ENCODE assay signal across 18 cellular contexts in the genomic region with DNA sequence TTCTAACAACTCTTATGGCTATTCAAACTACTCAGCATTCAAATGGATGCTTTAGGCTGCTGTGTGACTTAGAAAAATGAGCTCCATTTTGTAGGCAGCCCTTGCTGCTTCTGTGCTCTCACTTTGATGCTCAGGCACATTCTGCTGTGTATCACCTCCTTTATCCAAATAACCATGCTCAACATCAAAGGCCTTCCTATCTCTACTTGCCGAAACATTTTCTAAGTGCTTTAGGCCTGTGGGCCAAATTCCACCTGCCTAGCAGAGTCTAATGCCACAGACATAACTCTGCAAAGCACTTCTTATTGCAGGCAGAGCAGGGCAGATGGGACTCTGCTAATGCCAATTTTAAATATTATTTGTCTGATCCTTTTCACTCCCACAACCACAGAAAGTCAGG.
A peak's percentile ranks its signal among the peaks of the same experiment; 100 is the strongest.
DNase-seq lines count a peak whose midpoint lies in the region; ATAC-seq and TF ChIP-seq lines count a peak whose summit lies in the region.
"Had no signal": no experiment of that assay in that cellular context is flagged by ENCODE, and none has a peak within 500 bp of the region (broad histone marks: within the 10 kb centered on the region; RNA-seq: fewer than 3 reads in every experiment).

No MANE protein-coding gene starts in this region.

- peaks cover 4% of the 10 kb centered on the region for H3K9me3 Mint-ChIP-seq in mesothelial cell of epicardium
- peaks cover 3% of the 10 kb centered on the region for H3K9me3 Mint-ChIP-seq in activated CD4-positive, alpha-beta memory T cell treated with anti-CD3 and anti-CD28 coated beads for 36 hours
- H3K9me3 Mint-ChIP-seq in CD4-positive, alpha-beta T cell: peaks cover 6% of the 10 kb centered on the region
- H3K9me3 Mint-ChIP-seq: CD8-positive, alpha-beta T cell had no signal

- H3K36me3 Mint-ChIP-seq in mesothelial cell of epicardium: peaks cover 1% of the 10 kb centered on the region
- H3K36me3 Mint-ChIP-seq in activated CD4-positive, alpha-beta memory T cell treated with anti-CD3 and anti-CD28 coated beads for 36 hours: no peaks in the 10 kb centered on the region
- no peaks in the 10 kb centered on the region for H3K36me3 Mint-ChIP-seq in CD4-positive, alpha-beta T cell (ENCODE audit: low read depth)
- H3K36me3 Mint-ChIP-seq: CD14-positive monocyte; CD8-positive, alpha-beta T cell had no signal

- H3K27ac Mint-ChIP-seq in mesothelial cell of epicardium: peak overlapping the region; percentile 35
- no peak overlapping the region for H3K27ac Mint-ChIP-seq in activated CD4-positive, alpha-beta memory T cell treated with anti-CD3 and anti-CD28 coated beads for 36 hours
- H3K27ac Mint-ChIP-seq in CD4-positive, alpha-beta T cell: no peak overlapping the region
- H3K27ac Mint-ChIP-seq: CD14-positive monocyte; CD8-positive, alpha-beta T cell; H9 had no signal

- no peak overlapping the region for H3K4me3 Mint-ChIP-seq in mesothelial cell of epicardium
- no peak overlapping the region for H3K4me3 Mint-ChIP-seq in activated CD4-positive, alpha-beta memory T cell treated with anti-CD3 and anti-CD28 coated beads for 36 hours
- H3K4me3 Mint-ChIP-seq in CD4-positive, alpha-beta T cell: no peak overlapping the region
- H3K4me3 Mint-ChIP-seq: CD14-positive monocyte; CD8-positive, alpha-beta T cell; H9 had no signal

- intact Hi-C loops in activated CD4-positive, alpha-beta memory T cell treated with anti-CD3 and anti-CD28 coated beads for 36 hours (cut with micrococcal nuclease): no loop called here
- intact Hi-C loops in CD4-positive, alpha-beta T cell (cut with DNase I, micrococcal nuclease): no loop called here

- no peaks in the 10 kb centered on the region for H3K27me3 ChIP-seq in CD4-positive, alpha-beta T cell (ENCODE audit: control insufficient read depth, insufficient read depth, low read length)
- H3K27me3 ChIP-seq: BLaER1 had no signal

- CTCF ChIA-PET in activated CD4-positive, alpha-beta memory T cell treated with anti-CD3 and anti-CD28 coated beads for 36 hours (lab: Charles Lee): no interaction called here
- CTCF ChIA-PET in CD4-positive, alpha-beta T cell (lab: Charles Lee): no interaction called here

- no peaks in the 10 kb centered on the region for H3K27me3 Mint-ChIP-seq in mesothelial cell of epicardium (ENCODE audit: low read depth)
- no peaks in the 10 kb centered on the region for H3K27me3 Mint-ChIP-seq in activated CD4-positive, alpha-beta memory T cell treated with anti-CD3 and anti-CD28 coated beads for 36 hours
- H3K27me3 Mint-ChIP-seq in CD4-positive, alpha-beta T cell: no peaks in the 10 kb centered on the region

- no peaks in the 10 kb centered on the region for H3K9me3 ChIP-seq in CD4-positive, alpha-beta T cell (ENCODE audit: control insufficient read depth, low read length)
- H3K9me3 ChIP-seq: BLaER1 had no signal

- no peak for TF ChIP-seq CTCF in mesothelial cell of epicardium (IDR thresholded peaks at IDR 0.05; ENCODE audit: unreplicated experiment)
- TF ChIP-seq CTCF in CD4-positive, alpha-beta T cell (IDR thresholded peaks at IDR 0.05): no peak

- H3K27ac ChIP-seq in CD4-positive, alpha-beta T cell (ENCODE audit: low read depth, low read length): no peak overlapping the region
- H3K27ac ChIP-seq: BLaER1 had no signal

- no peak for ATAC-seq in CD4-positive, alpha-beta T cell (ENCODE audit: poor library complexity)
- ATAC-seq: CD8-positive, alpha-beta T cell had no signal

- DNase-seq in SKM-1 treated with dmso at 0.1 percent for 144 hours (lab: John Stamatoyannopoulos, UW; ENCODE audit: unreplicated experiment) (peak; percentile 3), SKM-1 (lab: John Stamatoyannopoulos, UW; ENCODE audit: unreplicated experiment) (no peak), ELF-1 (ENCODE audit: low read depth, low spot score) (peak; percentile 20), RKO (ENCODE audit: low spot score) (peak; percentile 11), mesothelial cell of epicardium (ENCODE audit: low spot score in 2 of 2, unreplicated experiment in 2 of 2) (no peak), NCI-H748 treated with DMSO at 0.1 percent for 48 hours (lab: John Stamatoyannopoulos, UW) (no peak)
- DNase-seq in activated CD4-positive, alpha-beta memory T cell treated with anti-CD3 and anti-CD28 coated beads for 36 hours: no peak
- DNase-seq in CD4-positive, alpha-beta T cell: no peak
- DNase-seq: 8988T; CD8-positive, alpha-beta T cell; DMS 273 treated with DMSO at 0.1 percent for 48 hours; DMS53; DND-41; EL; GOT3; H9 had no signal

- peaks cover 17% of the 10 kb centered on the region for H3K4me1 Mint-ChIP-seq in mesothelial cell of epicardium
- no peaks in the 10 kb centered on the region for H3K4me1 Mint-ChIP-seq in activated CD4-positive, alpha-beta memory T cell treated with anti-CD3 and anti-CD28 coated beads for 36 hours (ENCODE audit: low read depth)
- no peaks in the 10 kb centered on the region for H3K4me1 Mint-ChIP-seq in CD4-positive, alpha-beta T cell (ENCODE audit: low read depth)
- H3K4me1 Mint-ChIP-seq: CD14-positive monocyte had no signal

- POLR2A ChIA-PET in activated CD4-positive, alpha-beta memory T cell treated with anti-CD3 and anti-CD28 coated beads for 36 hours (lab: Charles Lee): no interaction called here
- POLR2A ChIA-PET in CD4-positive, alpha-beta T cell (lab: Charles Lee): no interaction called here

Comparison
In these comparisons a context has a peak if more than half of its experiments do, and no peak if none do; other contexts are left out.
1. DNase-seq: peak in SKM-1 treated with dmso at 0.1 percent for 144 hours (single experiment), ELF-1 (single experiment) and RKO (single experiment); none in SKM-1 (single experiment), mesothelial cell of epicardium (0 of 2), activated CD4-positive, alpha-beta memory T cell treated with anti-CD3 and anti-CD28 coated beads for 36 hours (single experiment), NCI-H748 treated with DMSO at 0.1 percent for 48 hours (single experiment) and CD4-positive, alpha-beta T cell (0 of 10).